ENCODE assay signal across 9 cellular contexts in genomic region chr6:98832282-98833100, GRCh38. TPM values are rescaled to one million over a fixed set of nuclear protein-coding genes. Genes with fewer than 3 reads are reported as not detected.
DNase-seq lines count a peak whose midpoint lies in the region; ATAC-seq, FAIRE-seq and TF ChIP-seq lines count a peak whose summit lies in the region.
"Had no signal": no experiment of that assay in that cellular context is flagged by ENCODE, and none has a peak within 500 bp of the region (broad histone marks: within the 10 kb centered on the region; RNA-seq: fewer than 3 reads in every experiment).

No MANE protein-coding gene starts in this region.

- no peak for TF ChIP-seq CTCF in A549 (IDR thresholded peaks at IDR 0.05)
- TF ChIP-seq CTCF in WTC11 (IDR thresholded peaks at IDR 0.05), result no peak
- no peak for TF ChIP-seq CTCF in glutamatergic neuron (IDR thresholded peaks at IDR 0.05; ENCODE audit: partially characterized antibody, unreplicated experiment)

- peak overlapping the region; percentile 98 for H3K4me2 ChIP-seq in A549

- WGBS in A549 (ENCODE audit: missing lambda C conversion rate), result 14% methylated on average over 13 of the region's 61 CpGs

- H3K9me3 Mint-ChIP-seq in WTC11 (no peaks in the 10 kb centered on the region), glutamatergic neuron (ENCODE audit: unreplicated experiment) (peaks cover 24% of the 10 kb centered on the region)

- TF ChIP-seq RAD21 in A549 (conservative IDR thresholded peaks at IDR 0.05 in 1 of 2, IDR thresholded peaks at IDR 0.05 in 1 of 2), result no peak

- H3K36me3 Mint-ChIP-seq in WTC11 (no peaks in the 10 kb centered on the region), glutamatergic neuron (ENCODE audit: unreplicated experiment) (no peaks in the 10 kb centered on the region)

- peaks cover 11% of the 10 kb centered on the region; the same call in 2 of the 3 replicates for H3K4me1 ChIP-seq in A549

- peak; percentile 3 to 10; a peak in 3 of 6 replicates for ATAC-seq in A549
- no peak for ATAC-seq in WTC11
- ATAC-seq in GM18867 (IDR thresholded peaks at IDR 0.05; ENCODE audit: unreplicated experiment), result no peak

- no peaks in the 10 kb centered on the region for H3K9me3 ChIP-seq in A549

- H3K4me3 ChIP-seq in A549, result peak overlapping the region; percentile 55

- TF ChIP-seq POLR2A in A549 (IDR thresholded peaks at IDR 0.05; ENCODE audit: low read length), result no peak

- CTCF ChIA-PET in A549 (lab: Yijun Ruan, JAX), result interaction anchor here (1.0 to 1.5 kb wide), 4 partner anchors 9 to 287 kb away, joined by 3 to 6 read pairs (median 4); no protein-coding TSS in a partner anchor
- CTCF ChIA-PET in WTC11 (lab: Charles Lee), result interaction anchor here (1.2 to 1.5 kb wide), 4 partner anchors 12 to 334 kb away, joined by 3 to 6 read pairs (median 4); no protein-coding TSS in a partner anchor

- H3K4me1 Mint-ChIP-seq in WTC11 (peaks cover 60% of the 10 kb centered on the region), glutamatergic neuron (ENCODE audit: low read depth, unreplicated experiment) (peaks cover 26% of the 10 kb centered on the region)

- H3K4me3 Mint-ChIP-seq in WTC11, result peak overlapping the region; percentile 76
- peak overlapping the region; percentile 94 for H3K4me3 Mint-ChIP-seq in glutamatergic neuron (ENCODE audit: unreplicated experiment)

- H3K27ac Mint-ChIP-seq in WTC11, result no peak overlapping the region
- peak overlapping the region; percentile 23 for H3K27ac Mint-ChIP-seq in glutamatergic neuron (ENCODE audit: unreplicated experiment)

- POLR2A ChIA-PET in A549 (lab: Yijun Ruan, JAX), result no interaction called here
- POLR2A ChIA-PET in WTC11 (lab: Charles Lee), result no interaction called here

- DNase-seq in A549 (ENCODE audit: low read depth in 1 of 2, low spot score in 1 of 2) (no peak), GM04503 (ENCODE audit: low read depth) (peak; percentile 35), WTC11 (ENCODE audit: low spot score) (peak; percentile 37), glutamatergic neuron (peak; percentile 62), posterior cingulate gyrus (peak; percentile 56 to 94 (median 76)), NK-92 (lab: John Stamatoyannopoulos, UW; ENCODE audit: unreplicated experiment) (no peak)
- no peak for DNase-seq in stimulated activated CD4-positive, alpha-beta T cell treated with anti-CD3 and anti-CD28 coated beads, Interleukin-4, amount 100 ng/mL, for 1 hour

- H3K27me3 Mint-ChIP-seq in WTC11 (ENCODE audit: low read depth), result peaks cover 97% of the 10 kb centered on the region
- peaks cover 33% of the 10 kb centered on the region for H3K27me3 Mint-ChIP-seq in glutamatergic neuron (ENCODE audit: unreplicated experiment)

- no peak for TF ChIP-seq EP300 in A549 (IDR thresholded peaks at IDR 0.05)

- no peak overlapping the region for H3K27ac ChIP-seq in A549

- intact Hi-C loops in posterior cingulate gyrus (cut with DNase I), result loop anchor here (5.0 kb wide), 1 partner anchor 255 kb away; no protein-coding TSS in a partner anchor

- FAIRE-seq in A549 (lab: Jason Lieb, UNC), result no peak
- FAIRE-seq: frontal cortex had no signal

TF ChIP-seq in A549, 52 proteins besides CTCF, POLR2A, EP300 and RAD21:
- TF ChIP-seq ESRRA (IDR thresholded peaks at IDR 0.05; ENCODE audit: borderline replicate concordance, low read length), result no peak
- TF ChIP-seq HDAC2 (IDR thresholded peaks at IDR 0.05), result no peak
- TF ChIP-seq, protein P1, sequence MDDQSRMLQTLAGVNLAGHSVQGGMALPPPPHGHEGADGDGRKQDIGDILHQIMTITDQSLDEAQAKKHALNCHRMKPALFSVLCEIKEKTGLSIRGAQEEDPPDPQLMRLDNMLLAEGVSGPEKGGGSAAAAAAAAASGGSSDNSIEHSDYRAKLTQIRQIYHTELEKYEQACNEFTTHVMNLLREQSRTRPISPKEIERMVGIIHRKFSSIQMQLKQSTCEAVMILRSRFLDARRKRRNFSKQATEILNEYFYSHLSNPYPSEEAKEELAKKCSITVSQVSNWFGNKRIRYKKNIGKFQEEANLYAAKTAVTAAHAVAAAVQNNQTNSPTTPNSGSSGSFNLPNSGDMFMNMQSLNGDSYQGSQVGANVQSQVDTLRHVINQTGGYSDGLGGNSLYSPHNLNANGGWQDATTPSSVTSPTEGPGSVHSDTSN (IDR thresholded peaks at IDR 0.05), result no peak
- no peak for TF ChIP-seq RARB (CRISPR knock-in tag; IDR thresholded peaks at IDR 0.05)
TF ChIP-seq in A549: peak in this region for 0.

TF ChIP-seq in WTC11, 78 proteins besides CTCF, POLR2A, EP300 and RAD21 (continues in another document):
- TF ChIP-seq IRF1 (CRISPR knock-in tag; IDR thresholded peaks at IDR 0.05) (no peak), ZNF281 (CRISPR knock-in tag; IDR thresholded peaks at IDR 0.05) (no peak), ARID4B (CRISPR knock-in tag; IDR thresholded peaks at IDR 0.05; ENCODE audit: borderline replicate concordance) (no peak), FOXK1 (CRISPR knock-in tag; IDR thresholded peaks at IDR 0.05) (no peak), ATF1 (CRISPR knock-in tag; IDR thresholded peaks at IDR 0.05) (no peak), ZNF219 (CRISPR knock-in tag; IDR thresholded peaks at IDR 0.05; ENCODE audit: borderline replicate concordance) (no peak), TEAD4 (CRISPR knock-in tag; IDR thresholded peaks at IDR 0.05) (no peak), ZNF263 (CRISPR knock-in tag; IDR thresholded peaks at IDR 0.05; ENCODE audit: low read depth) (no peak), NR3C1 (CRISPR knock-in tag; conservative IDR thresholded peaks at IDR 0.05; ENCODE audit: low read depth) (no peak), NFYB (CRISPR knock-in tag; conservative IDR thresholded peaks at IDR 0.05; ENCODE audit: low read depth) (no peak), SP1 (CRISPR knock-in tag; conservative IDR thresholded peaks at IDR 0.05) (no peak; the same call in 1 of the 2 replicates), ESRRA (CRISPR knock-in tag; IDR thresholded peaks at IDR 0.05; ENCODE audit: borderline replicate concordance) (no peak), PRRX2 (CRISPR knock-in tag; IDR thresholded peaks at IDR 0.05) (no peak)

RNA-seq across cellular contexts. Expression of gene POU3F2, which starts 1.9 kb away (rescaled TPM):
- polyA plus RNA-seq in A549 (2011; rRNA removed) (not detected in 2 replicates), A549 (2017; fragmentation: RNase III; extraction: RNeasy Plus Mini Kit Qiagen cat#74134 plus additional on column Dnase treatment) (not detected in 3 replicates)
- polyA plus RNA-seq in A549 (2012; cell fraction: cytosol; rRNA removed), result not detected in 2 replicates
- polyA plus RNA-seq in A549 (2012; cell fraction: nucleus; rRNA removed), result not detected in 2 replicates
- not detected in 2 replicates for polyA minus RNA-seq in A549 (2011; rRNA and poly(A)+ RNA removed)
- total RNA-seq in WTC11 (2021) (0.07 to 0.14 TPM (median 0.14 TPM) in 3 replicates), glutamatergic neuron (ENCODE audit: unreplicated experiment) (71.0 TPM)

Comparison
In these comparisons a context has a peak if more than half of its experiments do, and no peak if none do; other contexts are left out.
1. ATAC-seq: peak in A549 (2 of 2); none in WTC11 (single experiment) and GM18867 (single experiment).
2. DNase-seq: peak in GM04503 (single experiment), WTC11 (single experiment), glutamatergic neuron (single experiment) and posterior cingulate gyrus (10 of 10); none in A549 (0 of 2), NK-92 (single experiment) and stimulated activated CD4-positive, alpha-beta T cell treated with anti-CD3 and anti-CD28 coated beads, Interleukin-4, amount 100 ng/mL, for 1 hour (single experiment).
3. RNA of gene POU3F2, which starts 1.9 kb away (total RNA-seq): 71.0 TPM in glutamatergic neuron (single experiment); 0.07 to 0.14 TPM in WTC11; every median in the first group is over 10 times any median in the second.